Comparison of ENCODE assay signal across 9 cellular contexts in the genomic region with DNA sequence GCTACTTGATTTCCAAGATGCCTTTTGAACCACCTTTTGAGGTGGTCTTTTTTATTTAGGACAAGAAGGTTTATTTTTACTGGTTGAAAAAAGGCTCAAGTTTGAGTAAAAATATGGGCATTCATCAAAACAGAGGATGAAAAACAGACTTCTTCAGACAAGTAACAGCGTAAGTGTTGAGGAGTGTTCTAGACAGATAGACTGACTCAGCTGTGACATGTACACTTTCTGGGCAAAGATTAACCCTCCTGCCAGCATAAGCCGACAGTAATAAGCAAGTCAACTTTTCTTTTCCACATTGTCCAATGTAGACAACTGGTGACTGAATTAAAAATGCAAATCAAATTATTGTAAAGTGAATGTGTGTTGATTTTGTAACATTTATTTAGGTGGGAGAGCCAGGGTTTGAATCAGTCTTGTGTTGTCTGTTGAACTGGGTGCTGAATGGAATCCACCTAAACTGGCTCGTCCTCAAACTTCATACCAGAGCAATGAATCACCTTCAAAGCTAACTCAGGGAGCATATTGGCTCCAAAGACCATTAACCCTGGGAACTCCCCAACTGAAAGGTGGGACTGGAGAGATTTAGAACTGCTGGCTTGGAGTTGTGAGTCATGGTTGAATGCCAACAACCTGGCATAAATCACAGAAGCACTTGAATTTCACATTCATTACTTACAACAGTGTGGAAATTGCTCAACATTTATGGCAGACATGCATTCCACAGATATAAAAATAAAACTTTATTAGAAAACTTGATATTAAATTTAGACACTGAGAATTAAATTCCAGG.
DNase-seq lines count a peak whose midpoint lies in the region; ATAC-seq and TF ChIP-seq lines count a peak whose summit lies in the region.
"Had no signal": no experiment of that assay in that cellular context is flagged by ENCODE, and none has a peak within 500 bp of the region (broad histone marks: within the 10 kb centered on the region; RNA-seq: fewer than 3 reads in every experiment).

No MANE protein-coding gene starts in this region.

- no peaks in the 10 kb centered on the region for H3K4me1 ChIP-seq in mesendoderm (ENCODE audit: control insufficient read depth, low read depth, low read length)

- no peak overlapping the region for H3K23ac ChIP-seq in mesendoderm (ENCODE audit: low read length)

- no peak overlapping the region for H4K8ac ChIP-seq in mesendoderm (ENCODE audit: low read depth, low read length)

- no peak overlapping the region for H2BK5ac ChIP-seq in mesendoderm (ENCODE audit: low read length)

- H2BK120ac ChIP-seq in mesendoderm (ENCODE audit: low read depth, low read length): no peak overlapping the region

- no peak overlapping the region for H2BK15ac ChIP-seq in mesendoderm (replicated peaks; ENCODE audit: low read depth)

- no peaks in the 10 kb centered on the region for H3K36me3 ChIP-seq in mesendoderm (ENCODE audit: control insufficient read depth, insufficient read depth, low read length)

- WGBS in mesendoderm (ENCODE audit: extremely low coverage, insufficient coverage, low lambda C conversion rate): no CpG with 5 or more reads among the region's 3 CpGs

- H4K5ac ChIP-seq in mesendoderm (ENCODE audit: low read length): no peak overlapping the region

- DNase-seq in AG10803 (ENCODE audit: low read depth): peak; percentile 98
- peak; percentile 70 for DNase-seq in dedifferentiated amniotic fluid mesenchymal stem cell (ENCODE audit: extremely low spot score)
- DNase-seq in mesendoderm: peak; percentile 97
- DNase-seq in GM13977 (ENCODE audit: low spot score): no peak
- DNase-seq in central memory CD4-positive, alpha-beta T cell: no peak
- DNase-seq: occipital lobe had no signal

- no peak overlapping the region for H3K56ac ChIP-seq in mesendoderm (ENCODE audit: low read length)

- ATAC-seq in HG02938 (IDR thresholded peaks at IDR 0.05; ENCODE audit: unreplicated experiment) (no peak), GM21529 (IDR thresholded peaks at IDR 0.05; ENCODE audit: unreplicated experiment) (no peak)

- TF ChIP-seq EP300 in Ishikawa (IDR thresholded peaks at IDR 0.05; ENCODE audit: borderline replicate concordance): peak; percentile 98

- H3K4me2 ChIP-seq in mesendoderm (ENCODE audit: low read length): no peak overlapping the region

- no peak overlapping the region for H3K4me3 ChIP-seq in AG10803 (ENCODE audit: low read length)
- no peak overlapping the region for H3K4me3 ChIP-seq in mesendoderm (ENCODE audit: low read length)

- no peaks in the 10 kb centered on the region for H3K27me3 ChIP-seq in mesendoderm (ENCODE audit: insufficient read depth, low read length, poor library complexity)

- no peaks in the 10 kb centered on the region for H3K79me2 ChIP-seq in mesendoderm (ENCODE audit: control insufficient read depth, insufficient read depth, low read length)

- no peak overlapping the region for H3K4ac ChIP-seq in mesendoderm (ENCODE audit: low read depth, low read length)

- no peaks in the 10 kb centered on the region for H3K79me1 ChIP-seq in mesendoderm (ENCODE audit: low read length)

- no peak overlapping the region for H3K18ac ChIP-seq in mesendoderm (ENCODE audit: low read length)

- peak; percentile 33; the same call in 1 of the 2 replicates for TF ChIP-seq RAD21 in Ishikawa (IDR thresholded peaks at IDR 0.05; ENCODE audit: low read depth)

- TF ChIP-seq CTCF in AG10803 (conservative IDR thresholded peaks at IDR 0.05; ENCODE audit: low read length) (no peak), GM13977 (IDR thresholded peaks at IDR 0.05; ENCODE audit: extremely low read depth, insufficient read depth, missing control alignments) (no peak)

- H3K27ac ChIP-seq in mesendoderm (ENCODE audit: low read depth, low read length): no peak overlapping the region

- H3K9ac ChIP-seq in mesendoderm (ENCODE audit: low read length): no peak overlapping the region

- in situ Hi-C loops in GM13977 (cut with MboI; ENCODE audit: low pct_unique_long_range_greater_than_20kb, low sequenced_read_pairs, unreplicated experiment): no loop called here

- no peak overlapping the region for H2AK5ac ChIP-seq in mesendoderm (ENCODE audit: low read length)

TF ChIP-seq in Ishikawa, 13 proteins besides CTCF, POLR2A, EP300 and RAD21:
- TF ChIP-seq CEBPB (IDR thresholded peaks at IDR 0.05) (peak; percentile 99), YY1 (IDR thresholded peaks at IDR 0.05; ENCODE audit: low read depth) (peak; percentile 64), TEAD4 (IDR thresholded peaks at IDR 0.05) (peak; percentile 96), TAF1 (IDR thresholded peaks at IDR 0.05; ENCODE audit: low read depth) (no peak; the same call in 1 of the 2 replicates), NFIC (IDR thresholded peaks at IDR 0.05) (peak; percentile 99), CREB1 (IDR thresholded peaks at IDR 0.05; ENCODE audit: low read depth) (no peak), ZBTB7A (IDR thresholded peaks at IDR 0.05; ENCODE audit: low read depth) (no peak), TCF12 (IDR thresholded peaks at IDR 0.05; ENCODE audit: low read depth) (peak; percentile 98), EGR1 (IDR thresholded peaks at IDR 0.05) (no peak), FOXM1 (IDR thresholded peaks at IDR 0.05; ENCODE audit: borderline replicate concordance, low read depth) (peak; percentile 96)
- TF ChIP-seq, protein P1, sequence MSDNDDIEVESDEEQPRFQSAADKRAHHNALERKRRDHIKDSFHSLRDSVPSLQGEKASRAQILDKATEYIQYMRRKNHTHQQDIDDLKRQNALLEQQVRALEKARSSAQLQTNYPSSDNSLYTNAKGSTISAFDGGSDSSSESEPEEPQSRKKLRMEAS (IDR thresholded peaks at IDR 0.05): peak; percentile 72
- TF ChIP-seq, protein P2, sequence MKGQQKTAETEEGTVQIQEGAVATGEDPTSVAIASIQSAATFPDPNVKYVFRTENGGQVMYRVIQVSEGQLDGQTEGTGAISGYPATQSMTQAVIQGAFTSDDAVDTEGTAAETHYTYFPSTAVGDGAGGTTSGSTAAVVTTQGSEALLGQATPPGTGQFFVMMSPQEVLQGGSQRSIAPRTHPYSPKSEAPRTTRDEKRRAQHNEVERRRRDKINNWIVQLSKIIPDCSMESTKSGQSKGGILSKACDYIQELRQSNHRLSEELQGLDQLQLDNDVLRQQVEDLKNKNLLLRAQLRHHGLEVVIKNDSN (IDR thresholded peaks at IDR 0.05): no peak
- TF ChIP-seq, protein P3, sequence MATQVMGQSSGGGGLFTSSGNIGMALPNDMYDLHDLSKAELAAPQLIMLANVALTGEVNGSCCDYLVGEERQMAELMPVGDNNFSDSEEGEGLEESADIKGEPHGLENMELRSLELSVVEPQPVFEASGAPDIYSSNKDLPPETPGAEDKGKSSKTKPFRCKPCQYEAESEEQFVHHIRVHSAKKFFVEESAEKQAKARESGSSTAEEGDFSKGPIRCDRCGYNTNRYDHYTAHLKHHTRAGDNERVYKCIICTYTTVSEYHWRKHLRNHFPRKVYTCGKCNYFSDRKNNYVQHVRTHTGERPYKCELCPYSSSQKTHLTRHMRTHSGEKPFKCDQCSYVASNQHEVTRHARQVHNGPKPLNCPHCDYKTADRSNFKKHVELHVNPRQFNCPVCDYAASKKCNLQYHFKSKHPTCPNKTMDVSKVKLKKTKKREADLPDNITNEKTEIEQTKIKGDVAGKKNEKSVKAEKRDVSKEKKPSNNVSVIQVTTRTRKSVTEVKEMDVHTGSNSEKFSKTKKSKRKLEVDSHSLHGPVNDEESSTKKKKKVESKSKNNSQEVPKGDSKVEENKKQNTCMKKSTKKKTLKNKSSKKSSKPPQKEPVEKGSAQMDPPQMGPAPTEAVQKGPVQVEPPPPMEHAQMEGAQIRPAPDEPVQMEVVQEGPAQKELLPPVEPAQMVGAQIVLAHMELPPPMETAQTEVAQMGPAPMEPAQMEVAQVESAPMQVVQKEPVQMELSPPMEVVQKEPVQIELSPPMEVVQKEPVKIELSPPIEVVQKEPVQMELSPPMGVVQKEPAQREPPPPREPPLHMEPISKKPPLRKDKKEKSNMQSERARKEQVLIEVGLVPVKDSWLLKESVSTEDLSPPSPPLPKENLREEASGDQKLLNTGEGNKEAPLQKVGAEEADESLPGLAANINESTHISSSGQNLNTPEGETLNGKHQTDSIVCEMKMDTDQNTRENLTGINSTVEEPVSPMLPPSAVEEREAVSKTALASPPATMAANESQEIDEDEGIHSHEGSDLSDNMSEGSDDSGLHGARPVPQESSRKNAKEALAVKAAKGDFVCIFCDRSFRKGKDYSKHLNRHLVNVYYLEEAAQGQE (IDR thresholded peaks at IDR 0.05; ENCODE audit: low read depth): peak; percentile 19; the same call in 1 of the 2 replicates

Comparison
In these comparisons a context has a peak if more than half of its experiments do, and no peak if none do; other contexts are left out.
1. DNase-seq: peak in AG10803 (single experiment), dedifferentiated amniotic fluid mesenchymal stem cell (single experiment) and mesendoderm (single experiment); none in GM13977 (single experiment) and central memory CD4-positive, alpha-beta T cell (single experiment).